ENCODE assay signal across 12 cellular contexts in genomic region chr3:71450985-71451560, GRCh38.
DNase-seq lines count a peak whose midpoint lies in the region; ATAC-seq and TF ChIP-seq lines count a peak whose summit lies in the region.
"Had no signal": no experiment of that assay in that cellular context is flagged by ENCODE, and none has a peak within 500 bp of the region (broad histone marks: within the 10 kb centered on the region; RNA-seq: fewer than 3 reads in every experiment).

No MANE protein-coding gene starts in this region.

- H4K20me1 ChIP-seq in OCI-LY7 (ENCODE audit: insufficient read depth, low read length), result no peaks in the 10 kb centered on the region

- peaks cover 2% of the 10 kb centered on the region for H3K36me3 Mint-ChIP-seq in activated naive CD4-positive, alpha-beta T cell treated with anti-CD3 and anti-CD28 coated beads, Interleukin-2, amount 50 U/mL, for 24 hours

- peaks cover 100% of the 10 kb centered on the region for H3K79me2 ChIP-seq in OCI-LY7 (ENCODE audit: insufficient read depth, low read depth, low read length)

- intact Hi-C loops in OCI-LY7 (cut with micrococcal nuclease; ENCODE audit: unreplicated experiment), result no loop called here
- intact Hi-C loops in vagina (cut with DNase I), result no loop called here

- peak overlapping the region; percentile 53 for H3K4me3 ChIP-seq in OCI-LY7 (ENCODE audit: low read depth, low read length, poor library complexity, severe bottlenecking)
- no peak overlapping the region for H3K4me3 ChIP-seq in fibroblast of villous mesenchyme (ENCODE audit: low read depth, low read length)
- no peak overlapping the region for H3K4me3 ChIP-seq in vagina
- H3K4me3 ChIP-seq: ascending aorta, PC-9 had no signal

- no peak for TF ChIP-seq POLR2A in vagina (IDR thresholded peaks at IDR 0.05)

- H3K4me3 Mint-ChIP-seq in activated naive CD4-positive, alpha-beta T cell treated with anti-CD3 and anti-CD28 coated beads, Interleukin-2, amount 50 U/mL, for 24 hours, result peak overlapping the region; percentile 78
- H3K4me3 Mint-ChIP-seq in stimulated activated naive CD8-positive, alpha-beta T cell treated with anti-CD3 and anti-CD28 coated beads, Interleukin-15, amount 100 ng/mL, for 72 hours, result peak overlapping the region; percentile 74 to 81

- no peaks in the 10 kb centered on the region for H3K9me3 Mint-ChIP-seq in activated naive CD4-positive, alpha-beta T cell treated with anti-CD3 and anti-CD28 coated beads, Interleukin-2, amount 50 U/mL, for 24 hours
- no peaks in the 10 kb centered on the region for H3K9me3 Mint-ChIP-seq in stimulated activated naive CD8-positive, alpha-beta T cell treated with anti-CD3 and anti-CD28 coated beads, Interleukin-15, amount 100 ng/mL, for 72 hours

- peak; percentile 10 for ATAC-seq in stimulated activated naive CD8-positive, alpha-beta T cell treated with anti-CD3 and anti-CD28 coated beads, Interleukin-15, amount 100 ng/mL, for 72 hours

- POLR2A ChIA-PET in OCI-LY7 (lab: Charles Lee), result interaction anchor here (0.6 to 6.0 kb wide), 11 partner anchors 8 to 150 kb away, joined by 3 to 77 read pairs (median 4); no protein-coding TSS in a partner anchor

- no peak overlapping the region for H2AFZ ChIP-seq in OCI-LY7 (ENCODE audit: low read length)
- H2AFZ ChIP-seq: PC-9 had no signal

- H3K27ac Mint-ChIP-seq in activated naive CD4-positive, alpha-beta T cell treated with anti-CD3 and anti-CD28 coated beads, Interleukin-2, amount 50 U/mL, for 24 hours, result peak overlapping the region; percentile 98
- H3K27ac Mint-ChIP-seq in stimulated activated naive CD8-positive, alpha-beta T cell treated with anti-CD3 and anti-CD28 coated beads, Interleukin-15, amount 100 ng/mL, for 72 hours, result peak overlapping the region; percentile 24 to 95

- H3K27me3 Mint-ChIP-seq in activated naive CD4-positive, alpha-beta T cell treated with anti-CD3 and anti-CD28 coated beads, Interleukin-2, amount 50 U/mL, for 24 hours, result no peaks in the 10 kb centered on the region
- H3K27me3 Mint-ChIP-seq in stimulated activated naive CD8-positive, alpha-beta T cell treated with anti-CD3 and anti-CD28 coated beads, Interleukin-15, amount 100 ng/mL, for 72 hours, result no peaks in the 10 kb centered on the region

- H3K27ac ChIP-seq in OCI-LY7 (ENCODE audit: low read depth, low read length, poor library complexity, severe bottlenecking), result peak overlapping the region; percentile 92
- H3K27ac ChIP-seq in vagina, result no peak overlapping the region
- H3K27ac ChIP-seq: ascending aorta, KMS-11, PC-9 had no signal

- no TSS peak for BruUV-seq in OCI-LY7 (replicated peaks; lab: Mats Ljungman, UMichigan)

- no peaks in the 10 kb centered on the region for H3K9me2 ChIP-seq in OCI-LY7 (ENCODE audit: insufficient read depth, low read length)

- CTCF ChIA-PET in OCI-LY7 (lab: Charles Lee; ENCODE audit: unreplicated experiment), result interaction anchor here (0.8 kb wide), 1 partner anchor 9 kb away, joined by 3 read pairs; no protein-coding TSS in a partner anchor

- no peaks in the 10 kb centered on the region for H3K36me3 ChIP-seq in OCI-LY7 (ENCODE audit: insufficient read depth, low read length)
- H3K36me3 ChIP-seq in vagina, result no peaks in the 10 kb centered on the region
- H3K36me3 ChIP-seq: ascending aorta had no signal

- H3K4me1 Mint-ChIP-seq in activated naive CD4-positive, alpha-beta T cell treated with anti-CD3 and anti-CD28 coated beads, Interleukin-2, amount 50 U/mL, for 24 hours, result peaks cover 100% of the 10 kb centered on the region
- H3K4me1 Mint-ChIP-seq in stimulated activated naive CD8-positive, alpha-beta T cell treated with anti-CD3 and anti-CD28 coated beads, Interleukin-15, amount 100 ng/mL, for 72 hours, result peaks cover 95% of the 10 kb centered on the region

- H3K9me3 ChIP-seq in OCI-LY7 (ENCODE audit: low read length), result no peaks in the 10 kb centered on the region
- no peaks in the 10 kb centered on the region for H3K9me3 ChIP-seq in vagina
- H3K9me3 ChIP-seq: ascending aorta had no signal

- no peak for DNase-seq in activated naive CD4-positive, alpha-beta T cell (lab: John Stamatoyannopoulos, UW)
- DNase-seq in OCI-LY7 (ENCODE audit: low spot score) (peak; percentile 47), fibroblast of villous mesenchyme (ENCODE audit: low read depth) (peak; percentile 11), GM20000 (ENCODE audit: low spot score) (no peak), vagina (ENCODE audit: extremely low spot score in 2 of 2) (no peak), NCI-H2196 treated with DMSO at 0.1 percent for 48 hours (lab: John Stamatoyannopoulos, UW; ENCODE audit: unreplicated experiment) (no peak)
- no peak for DNase-seq in stimulated activated naive CD8-positive, alpha-beta T cell treated with anti-CD3 and anti-CD28 coated beads, Interleukin-15, amount 100 ng/mL, for 72 hours
- DNase-seq: NCI-H2081 treated with DMSO at 0.1 percent for 48 hours, PC-9 had no signal

- H3K4me2 ChIP-seq in OCI-LY7 (ENCODE audit: low read length), result peak overlapping the region; percentile 91
- H3K4me2 ChIP-seq: KMS-11, PC-9 had no signal

- peaks cover 100% of the 10 kb centered on the region for H3K4me1 ChIP-seq in OCI-LY7 (ENCODE audit: insufficient read depth, low read length, poor library complexity, severe bottlenecking)
- H3K4me1 ChIP-seq in vagina, result peaks cover 33% of the 10 kb centered on the region

- H3K27me3 ChIP-seq in vagina, result no peaks in the 10 kb centered on the region
- H3K27me3 ChIP-seq: ascending aorta had no signal

- TF ChIP-seq CTCF in OCI-LY7 (conservative IDR thresholded peaks at IDR 0.05; ENCODE audit: low read length), result no peak
- TF ChIP-seq CTCF in fibroblast of villous mesenchyme (IDR thresholded peaks at IDR 0.05; ENCODE audit: insufficient read depth, low read depth, low read length), result no peak
- TF ChIP-seq CTCF in GM20000 (IDR thresholded peaks at IDR 0.05; ENCODE audit: extremely low read depth, missing control alignments), result no peak
- TF ChIP-seq CTCF in vagina (IDR thresholded peaks at IDR 0.05), result no peak

Comparison
In these comparisons a context has a peak if more than half of its experiments do, and no peak if none do; other contexts are left out.
1. DNase-seq: peak in OCI-LY7 (single experiment) and fibroblast of villous mesenchyme (single experiment); none in activated naive CD4-positive, alpha-beta T cell (0 of 4), stimulated activated naive CD8-positive, alpha-beta T cell treated with anti-CD3 and anti-CD28 coated beads, Interleukin-15, amount 100 ng/mL, for 72 hours (0 of 2), GM20000 (single experiment), vagina (0 of 2) and NCI-H2196 treated with DMSO at 0.1 percent for 48 hours (single experiment).